In the genomic region with DNA sequence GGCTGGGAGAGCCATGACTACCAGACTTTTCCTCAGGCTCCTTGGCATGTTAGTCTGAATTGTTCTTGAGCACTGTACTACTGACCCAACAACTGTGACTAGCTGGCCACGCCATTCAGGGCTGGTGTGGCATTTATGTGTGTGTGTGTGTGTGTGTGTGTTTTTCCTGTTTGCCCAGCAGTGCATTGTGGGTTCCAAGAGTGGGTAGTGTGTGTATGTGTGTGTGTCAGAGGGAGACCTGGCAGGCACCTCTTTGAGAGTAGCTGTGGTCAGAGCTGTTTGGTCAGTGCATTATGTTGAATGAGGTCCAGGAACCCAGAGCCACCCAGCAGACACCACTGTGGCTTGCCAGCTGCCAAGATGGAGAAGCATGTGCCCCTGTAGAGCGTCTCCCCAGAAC, we compare ENCODE assay signal across 1 cellular context.
TF ChIP-seq lines count a peak whose summit lies in the region.

No MANE protein-coding gene starts in this region.

TF ChIP-seq in GM23338, 12 proteins besides CTCF, POLR2A, EP300 and RAD21:
- TF ChIP-seq, protein P1, sequence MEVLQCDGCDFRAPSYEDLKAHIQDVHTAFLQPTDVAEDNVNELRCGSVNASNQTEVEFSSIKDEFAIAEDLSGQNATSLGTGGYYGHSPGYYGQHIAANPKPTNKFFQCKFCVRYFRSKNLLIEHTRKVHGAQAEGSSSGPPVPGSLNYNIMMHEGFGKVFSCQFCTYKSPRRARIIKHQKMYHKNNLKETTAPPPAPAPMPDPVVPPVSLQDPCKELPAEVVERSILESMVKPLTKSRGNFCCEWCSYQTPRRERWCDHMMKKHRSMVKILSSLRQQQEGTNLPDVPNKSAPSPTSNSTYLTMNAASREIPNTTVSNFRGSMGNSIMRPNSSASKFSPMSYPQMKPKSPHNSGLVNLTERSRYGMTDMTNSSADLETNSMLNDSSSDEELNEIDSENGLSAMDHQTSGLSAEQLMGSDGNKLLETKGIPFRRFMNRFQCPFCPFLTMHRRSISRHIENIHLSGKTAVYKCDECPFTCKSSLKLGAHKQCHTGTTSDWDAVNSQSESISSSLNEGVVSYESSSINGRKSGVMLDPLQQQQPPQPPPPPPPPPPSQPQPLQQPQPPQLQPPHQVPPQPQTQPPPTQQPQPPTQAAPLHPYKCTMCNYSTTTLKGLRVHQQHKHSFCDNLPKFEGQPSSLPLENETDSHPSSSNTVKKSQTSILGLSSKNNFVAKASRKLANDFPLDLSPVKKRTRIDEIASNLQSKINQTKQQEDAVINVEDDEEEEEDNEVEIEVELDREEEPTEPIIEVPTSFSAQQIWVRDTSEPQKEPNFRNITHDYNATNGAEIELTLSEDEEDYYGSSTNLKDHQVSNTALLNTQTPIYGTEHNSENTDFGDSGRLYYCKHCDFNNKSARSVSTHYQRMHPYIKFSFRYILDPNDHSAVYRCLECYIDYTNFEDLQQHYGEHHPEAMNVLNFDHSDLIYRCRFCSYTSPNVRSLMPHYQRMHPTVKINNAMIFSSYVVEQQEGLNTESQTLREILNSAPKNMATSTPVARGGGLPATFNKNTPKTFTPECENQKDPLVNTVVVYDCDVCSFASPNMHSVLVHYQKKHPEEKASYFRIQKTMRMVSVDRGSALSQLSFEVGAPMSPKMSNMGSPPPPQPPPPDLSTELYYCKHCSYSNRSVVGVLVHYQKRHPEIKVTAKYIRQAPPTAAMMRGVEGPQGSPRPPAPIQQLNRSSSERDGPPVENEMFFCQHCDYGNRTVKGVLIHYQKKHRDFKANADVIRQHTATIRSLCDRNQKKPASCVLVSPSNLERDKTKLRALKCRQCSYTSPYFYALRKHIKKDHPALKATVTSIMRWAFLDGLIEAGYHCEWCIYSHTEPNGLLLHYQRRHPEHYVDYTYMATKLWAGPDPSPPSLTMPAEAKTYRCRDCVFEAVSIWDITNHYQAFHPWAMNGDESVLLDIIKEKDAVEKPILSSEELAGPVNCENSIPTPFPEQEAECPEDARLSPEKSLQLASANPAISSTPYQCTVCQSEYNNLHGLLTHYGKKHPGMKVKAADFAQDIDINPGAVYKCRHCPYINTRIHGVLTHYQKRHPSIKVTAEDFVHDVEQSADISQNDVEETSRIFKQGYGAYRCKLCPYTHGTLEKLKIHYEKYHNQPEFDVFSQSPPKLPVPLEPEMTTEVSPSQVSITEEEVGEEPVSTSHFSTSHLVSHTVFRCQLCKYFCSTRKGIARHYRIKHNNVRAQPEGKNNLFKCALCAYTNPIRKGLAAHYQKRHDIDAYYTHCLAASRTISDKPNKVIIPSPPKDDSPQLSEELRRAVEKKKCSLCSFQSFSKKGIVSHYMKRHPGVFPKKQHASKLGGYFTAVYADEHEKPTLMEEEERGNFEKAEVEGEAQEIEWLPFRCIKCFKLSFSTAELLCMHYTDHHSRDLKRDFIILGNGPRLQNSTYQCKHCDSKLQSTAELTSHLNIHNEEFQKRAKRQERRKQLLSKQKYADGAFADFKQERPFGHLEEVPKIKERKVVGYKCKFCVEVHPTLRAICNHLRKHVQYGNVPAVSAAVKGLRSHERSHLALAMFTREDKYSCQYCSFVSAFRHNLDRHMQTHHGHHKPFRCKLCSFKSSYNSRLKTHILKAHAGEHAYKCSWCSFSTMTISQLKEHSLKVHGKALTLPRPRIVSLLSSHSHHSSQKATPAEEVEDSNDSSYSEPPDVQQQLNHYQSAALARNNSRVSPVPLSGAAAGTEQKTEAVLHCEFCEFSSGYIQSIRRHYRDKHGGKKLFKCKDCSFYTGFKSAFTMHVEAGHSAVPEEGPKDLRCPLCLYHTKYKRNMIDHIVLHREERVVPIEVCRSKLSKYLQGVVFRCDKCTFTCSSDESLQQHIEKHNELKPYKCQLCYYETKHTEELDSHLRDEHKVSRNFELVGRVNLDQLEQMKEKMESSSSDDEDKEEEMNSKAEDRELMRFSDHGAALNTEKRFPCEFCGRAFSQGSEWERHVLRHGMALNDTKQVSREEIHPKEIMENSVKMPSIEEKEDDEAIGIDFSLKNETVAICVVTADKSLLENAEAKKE (CRISPR knock-in tag; IDR thresholded peaks at IDR 0.05) = no peak
- TF ChIP-seq POLR2AphosphoS5 (IDR thresholded peaks at IDR 0.05; ENCODE audit: low read depth) (no peak), ZNF331 (CRISPR knock-in tag; IDR thresholded peaks at IDR 0.05; ENCODE audit: low read depth) (no peak), CREB1 (CRISPR knock-in tag; IDR thresholded peaks at IDR 0.05; ENCODE audit: low read depth) (no peak), STAT1 (IDR thresholded peaks at IDR 0.05; ENCODE audit: unreplicated experiment) (no peak), JUNB (IDR thresholded peaks at IDR 0.05; ENCODE audit: unreplicated experiment) (no peak), ZNF114 (CRISPR knock-in tag; IDR thresholded peaks at IDR 0.05) (no peak), NANOG (IDR thresholded peaks at IDR 0.05; ENCODE audit: borderline replicate concordance) (no peak), EZH2phosphoT487 (IDR thresholded peaks at IDR 0.05; ENCODE audit: unreplicated experiment) (no peak), EZH2 (IDR thresholded peaks at IDR 0.05; ENCODE audit: low read depth, unreplicated experiment) (no peak)
- TF ChIP-seq, protein P2, sequence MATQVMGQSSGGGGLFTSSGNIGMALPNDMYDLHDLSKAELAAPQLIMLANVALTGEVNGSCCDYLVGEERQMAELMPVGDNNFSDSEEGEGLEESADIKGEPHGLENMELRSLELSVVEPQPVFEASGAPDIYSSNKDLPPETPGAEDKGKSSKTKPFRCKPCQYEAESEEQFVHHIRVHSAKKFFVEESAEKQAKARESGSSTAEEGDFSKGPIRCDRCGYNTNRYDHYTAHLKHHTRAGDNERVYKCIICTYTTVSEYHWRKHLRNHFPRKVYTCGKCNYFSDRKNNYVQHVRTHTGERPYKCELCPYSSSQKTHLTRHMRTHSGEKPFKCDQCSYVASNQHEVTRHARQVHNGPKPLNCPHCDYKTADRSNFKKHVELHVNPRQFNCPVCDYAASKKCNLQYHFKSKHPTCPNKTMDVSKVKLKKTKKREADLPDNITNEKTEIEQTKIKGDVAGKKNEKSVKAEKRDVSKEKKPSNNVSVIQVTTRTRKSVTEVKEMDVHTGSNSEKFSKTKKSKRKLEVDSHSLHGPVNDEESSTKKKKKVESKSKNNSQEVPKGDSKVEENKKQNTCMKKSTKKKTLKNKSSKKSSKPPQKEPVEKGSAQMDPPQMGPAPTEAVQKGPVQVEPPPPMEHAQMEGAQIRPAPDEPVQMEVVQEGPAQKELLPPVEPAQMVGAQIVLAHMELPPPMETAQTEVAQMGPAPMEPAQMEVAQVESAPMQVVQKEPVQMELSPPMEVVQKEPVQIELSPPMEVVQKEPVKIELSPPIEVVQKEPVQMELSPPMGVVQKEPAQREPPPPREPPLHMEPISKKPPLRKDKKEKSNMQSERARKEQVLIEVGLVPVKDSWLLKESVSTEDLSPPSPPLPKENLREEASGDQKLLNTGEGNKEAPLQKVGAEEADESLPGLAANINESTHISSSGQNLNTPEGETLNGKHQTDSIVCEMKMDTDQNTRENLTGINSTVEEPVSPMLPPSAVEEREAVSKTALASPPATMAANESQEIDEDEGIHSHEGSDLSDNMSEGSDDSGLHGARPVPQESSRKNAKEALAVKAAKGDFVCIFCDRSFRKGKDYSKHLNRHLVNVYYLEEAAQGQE (IDR thresholded peaks at IDR 0.05; ENCODE audit: unreplicated experiment) = no peak
- TF ChIP-seq, protein P3, sequence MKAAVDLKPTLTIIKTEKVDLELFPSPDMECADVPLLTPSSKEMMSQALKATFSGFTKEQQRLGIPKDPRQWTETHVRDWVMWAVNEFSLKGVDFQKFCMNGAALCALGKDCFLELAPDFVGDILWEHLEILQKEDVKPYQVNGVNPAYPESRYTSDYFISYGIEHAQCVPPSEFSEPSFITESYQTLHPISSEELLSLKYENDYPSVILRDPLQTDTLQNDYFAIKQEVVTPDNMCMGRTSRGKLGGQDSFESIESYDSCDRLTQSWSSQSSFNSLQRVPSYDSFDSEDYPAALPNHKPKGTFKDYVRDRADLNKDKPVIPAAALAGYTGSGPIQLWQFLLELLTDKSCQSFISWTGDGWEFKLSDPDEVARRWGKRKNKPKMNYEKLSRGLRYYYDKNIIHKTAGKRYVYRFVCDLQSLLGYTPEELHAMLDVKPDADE (IDR thresholded peaks at IDR 0.05) = no peak
TF ChIP-seq in GM23338: peak in this region for 0.
